16 cellular contexts compared by ENCODE assay signal in the genomic region with DNA sequence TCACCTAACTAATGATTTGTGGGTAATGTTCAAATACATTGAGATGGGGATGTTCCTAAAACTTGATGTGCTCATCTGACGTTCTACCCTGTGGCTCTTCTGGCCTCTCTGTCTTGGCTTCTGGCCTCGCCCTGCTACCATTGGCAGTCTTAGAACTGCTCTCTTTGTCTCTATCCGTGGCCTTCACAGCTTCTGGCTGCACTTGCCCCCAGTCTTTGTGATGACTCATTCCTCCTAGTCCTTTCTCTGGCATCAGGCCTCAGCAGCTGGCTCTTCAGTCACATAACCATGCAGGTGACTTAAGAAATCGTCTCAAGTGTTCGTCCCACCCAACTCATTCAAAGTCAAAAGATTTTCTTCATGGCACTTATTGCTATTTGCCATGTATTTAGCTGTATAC.
DNase-seq lines count a peak whose midpoint lies in the region; ATAC-seq and TF ChIP-seq lines count a peak whose summit lies in the region.
"Had no signal": no experiment of that assay in that cellular context is flagged by ENCODE, and none has a peak within 500 bp of the region (broad histone marks: within the 10 kb centered on the region; RNA-seq: fewer than 3 reads in every experiment).

No MANE protein-coding gene starts in this region.

- intact Hi-C loops in body of pancreas (cut with DNase I), result no loop called here
- intact Hi-C loops in upper lobe of right lung (cut with DNase I), result no loop called here
- intact Hi-C loops in lower leg skin (cut with DNase I; ENCODE audit: low total_unique reads), result no loop called here

- peaks cover 12% of the 10 kb centered on the region for H3K79me2 ChIP-seq in neural progenitor cell (ENCODE audit: low read depth)

- DNase-seq in DMS 273 (lab: John Stamatoyannopoulos, UW; ENCODE audit: unreplicated experiment) (peak; percentile 13), DMS 273 treated with DMSO at 0.1 percent for 48 hours (lab: John Stamatoyannopoulos, UW) (no peak), body of pancreas (peak; percentile 32 to 75 (median 44)), iPS-NIHi11 (ENCODE audit: low spot score) (peak; percentile 53), upper lobe of right lung (peak; percentile 65), neural progenitor cell (ENCODE audit: low spot score) (no peak), lower leg skin (ENCODE audit: low spot score in 2 of 2) (no peak), NCI-H748 (lab: John Stamatoyannopoulos, UW; ENCODE audit: unreplicated experiment) (no peak)
- DNase-seq: activated CD4-positive, alpha-beta T cell treated with anti-CD3 and anti-CD28 coated beads, Interleukin-2, amount 50 U/mL, for 4 hours; amniotic stem cell; GF-D8; NCI-H2029; SHP77 treated with DMSO at 0.1 percent for 48 hours; stimulated activated CD4-positive, alpha-beta T cell treated with anti-CD3 and anti-CD28 coated beads, Interleukin-2, amount 100 ng/mL, for 48 hours had no signal

- no peak overlapping the region for H3K4me2 ChIP-seq in neural progenitor cell

- peaks cover 18% of the 10 kb centered on the region for H3K36me3 Mint-ChIP-seq in neural progenitor cell

- peaks cover 4% of the 10 kb centered on the region for H3K4me1 Mint-ChIP-seq in neural progenitor cell

- no peak overlapping the region for H3K9ac ChIP-seq in neural progenitor cell

- H3K9me3 ChIP-seq in body of pancreas (no peaks in the 10 kb centered on the region), upper lobe of right lung (no peaks in the 10 kb centered on the region), neural progenitor cell (ENCODE audit: low read depth) (no peaks in the 10 kb centered on the region)
- H3K9me3 ChIP-seq: suprapubic skin had no signal

- peaks cover 8% of the 10 kb centered on the region for H4K20me1 ChIP-seq in neural progenitor cell (ENCODE audit: low read depth)

- TF ChIP-seq POLR2A in body of pancreas (IDR thresholded peaks at IDR 0.05), result no peak
- no peak for TF ChIP-seq POLR2A in lower leg skin (IDR thresholded peaks at IDR 0.05)

- H3F3A ChIP-seq in neural progenitor cell (ENCODE audit: low read depth), result peaks cover 6% of the 10 kb centered on the region

- H2AFZ ChIP-seq in neural progenitor cell (replicated peaks), result no peak overlapping the region

- no peaks in the 10 kb centered on the region for H3K36me3 ChIP-seq in body of pancreas (replicated peaks in 1 of 2; ENCODE audit: insufficient read depth in 1 of 2, low read depth in 2 of 2)
- peaks cover 4% of the 10 kb centered on the region for H3K36me3 ChIP-seq in upper lobe of right lung
- no peaks in the 10 kb centered on the region for H3K36me3 ChIP-seq in neural progenitor cell

- H3K27me3 Mint-ChIP-seq in neural progenitor cell (ENCODE audit: insufficient read depth, low read depth), result no peaks in the 10 kb centered on the region

- no peak overlapping the region for H3K27ac Mint-ChIP-seq in neural progenitor cell

- no peaks in the 10 kb centered on the region for H3K9me3 Mint-ChIP-seq in neural progenitor cell

- peak; percentile 68 for ATAC-seq in body of pancreas
- peak; percentile 85 for ATAC-seq in upper lobe of right lung

- H3K27ac ChIP-seq in body of pancreas (no peak overlapping the region), upper lobe of right lung (no peak overlapping the region), neural progenitor cell (no peak overlapping the region)
- H3K27ac ChIP-seq: 22Rv1, suprapubic skin had no signal

- H3K4me3 Mint-ChIP-seq in neural progenitor cell, result no peak overlapping the region

- WGBS in body of pancreas, 2 donors, result 65 to 70% methylated on average over 5 of the region's 5 CpGs
- 45% methylated on average over 5 of the region's 5 CpGs for WGBS in lower leg skin, 2 donors

- H3K4me3 ChIP-seq in body of pancreas, result no peak overlapping the region
- H3K4me3 ChIP-seq in upper lobe of right lung, result no peak overlapping the region
- H3K4me3 ChIP-seq in neural progenitor cell, result no peak overlapping the region
- no peak overlapping the region for H3K4me3 ChIP-seq in lower leg skin (ENCODE audit: low read depth, poor library complexity, severe bottlenecking)
- H3K4me3 ChIP-seq: suprapubic skin had no signal

- TF ChIP-seq CTCF in body of pancreas (IDR thresholded peaks at IDR 0.05), result no peak
- TF ChIP-seq CTCF in upper lobe of right lung (IDR thresholded peaks at IDR 0.05), result no peak
- no peak for TF ChIP-seq CTCF in neural progenitor cell (IDR thresholded peaks at IDR 0.05)
- TF ChIP-seq CTCF in lower leg skin (IDR thresholded peaks at IDR 0.05), result no peak

- no peaks in the 10 kb centered on the region for H3K27me3 ChIP-seq in body of pancreas
- H3K27me3 ChIP-seq in upper lobe of right lung, result no peaks in the 10 kb centered on the region
- no peaks in the 10 kb centered on the region for H3K27me3 ChIP-seq in neural progenitor cell
- H3K27me3 ChIP-seq: suprapubic skin had no signal

- H3K4me1 ChIP-seq in body of pancreas (no peaks in the 10 kb centered on the region), upper lobe of right lung (no peaks in the 10 kb centered on the region), neural progenitor cell (peaks cover 4% of the 10 kb centered on the region)
- H3K4me1 ChIP-seq: suprapubic skin had no signal

Comparison
In these comparisons a context has a peak if more than half of its experiments do, and no peak if none do; other contexts are left out.
1. DNase-seq: peak in DMS 273 (single experiment), body of pancreas (4 of 4), iPS-NIHi11 (single experiment) and upper lobe of right lung (single experiment); none in DMS 273 treated with DMSO at 0.1 percent for 48 hours (single experiment), neural progenitor cell (single experiment), lower leg skin (0 of 2) and NCI-H748 (single experiment).